In the genomic region with DNA sequence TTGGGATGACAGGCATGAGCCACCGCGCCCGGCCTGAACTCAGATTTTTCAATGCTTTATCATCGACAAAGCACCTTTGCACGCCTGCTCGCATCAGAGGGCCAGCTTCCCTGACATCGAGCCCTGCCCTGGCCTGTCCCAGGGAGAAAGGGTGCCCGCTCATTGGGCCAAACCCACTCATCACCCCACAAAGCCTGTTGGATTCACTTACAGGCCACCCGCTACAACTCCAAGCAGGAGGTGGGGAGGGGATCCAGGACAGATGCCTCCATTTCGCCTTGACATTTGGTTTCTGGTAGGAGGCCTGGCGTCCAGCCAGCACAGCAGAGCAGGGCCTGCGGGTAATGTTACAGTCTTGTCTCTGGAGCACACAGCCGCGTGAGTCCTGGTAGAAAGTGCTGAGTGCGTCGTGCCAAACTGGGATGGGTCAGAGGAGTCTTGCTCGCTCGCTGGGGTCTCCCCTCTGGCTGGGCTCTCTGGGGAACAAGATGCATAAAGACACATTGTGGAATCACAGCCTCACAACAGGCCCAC, we compare ENCODE assay signal across 9 cellular contexts. TPM values are rescaled to one million over a fixed set of nuclear protein-coding genes. Genes with fewer than 3 reads are reported as not detected.
DNase-seq lines count a peak whose midpoint lies in the region; ATAC-seq and TF ChIP-seq lines count a peak whose summit lies in the region.
"Had no signal": no experiment of that assay in that cellular context is flagged by ENCODE, and none has a peak within 500 bp of the region (broad histone marks: within the 10 kb centered on the region; RNA-seq: fewer than 3 reads in every experiment).

No MANE protein-coding gene starts in this region.

- intact Hi-C loops in Right ventricle myocardium superior (cut with DNase I) (no loop called here), testis (cut with DNase I; ENCODE audit: low total_unique reads) (no loop called here)

- H3K9me3 ChIP-seq in SK-N-MC (ENCODE audit: low read depth, low read length), result no peaks in the 10 kb centered on the region
- no peaks in the 10 kb centered on the region for H3K9me3 ChIP-seq in testis

- H3K4me3 ChIP-seq in SK-N-MC (peak overlapping the region; percentile 28; the same call in 1 of the 2 replicates), testis (no peak overlapping the region)

- 59 to 83% methylated on average over 8 to 18 of the region's 18 CpGs for WGBS in testis, 2 donors

- H3K27ac ChIP-seq in SK-N-MC (peak overlapping the region; percentile 57), testis (peak overlapping the region in 1 of 2 donors; percentile 23)

- DNase-seq in NCI-H1436 (lab: John Stamatoyannopoulos, UW), result peak; percentile 69
- no peak for DNase-seq in NCI-H1436 treated with DMSO at 0.1 percent for 48 hours (lab: John Stamatoyannopoulos, UW)
- no peak for DNase-seq in SK-N-MC (ENCODE audit: low read depth, low spot score)
- DNase-seq in Right ventricle myocardium superior, result peak; percentile 93
- DNase-seq in testis, result peak; percentile 92
- DNase-seq in activated gamma-delta T cell treated with Interleukin-2 at 50 U/mL for 16 hours, result no peak
- DNase-seq in DMS114 treated with DMSO at 0.1 percent for 48 hours (lab: John Stamatoyannopoulos, UW; ENCODE audit: unreplicated experiment), result no peak
- DNase-seq: central memory CD4-positive, alpha-beta T cell had no signal

- TF ChIP-seq POLR2A in testis (IDR thresholded peaks at IDR 0.05), result no peak

- H3K4me1 ChIP-seq in testis, result peaks cover 51% of the 10 kb centered on the region

- peak; percentile 48 for ATAC-seq in Right ventricle myocardium superior (ENCODE audit: poor library complexity)
- ATAC-seq in HG03460 (IDR thresholded peaks at IDR 0.05; ENCODE audit: unreplicated experiment), result no peak

- no peak for TF ChIP-seq CTCF in testis (IDR thresholded peaks at IDR 0.05)

- H3K36me3 ChIP-seq in SK-N-MC (ENCODE audit: insufficient read depth, low read length) (no peaks in the 10 kb centered on the region), testis (ENCODE audit: low read depth, missing control alignments) (no peaks in the 10 kb centered on the region)

- no peaks in the 10 kb centered on the region for H3K27me3 ChIP-seq in testis

- no peak overlapping the region for H3K9ac ChIP-seq in SK-N-MC (ENCODE audit: insufficient read length)

RNA-seq across cellular contexts. Expression of gene SMTNL2, which starts 19.8 kb away (rescaled TPM):
- total RNA-seq in Right ventricle myocardium superior (40.4 TPM), testis (1 to 10 TPM; 2.6 to 4.3 TPM)
- 6.9 TPM for polyA plus RNA-seq in testis (ENCODE audit: insufficient read depth, low read depth, low replicate concordance)

RNA-seq across cellular contexts. Expression of gene ALOX15, which starts 37.3 kb away (rescaled TPM):
- not detected for total RNA-seq in Right ventricle myocardium superior
- 1 to 10 TPM; 1.3 to 2.4 TPM for total RNA-seq in testis
- polyA plus RNA-seq in testis (ENCODE audit: insufficient read depth, low read depth, low replicate concordance), result 5.2 TPM

RNA-seq across cellular contexts. Expression of gene GGT6, which starts 43.8 kb away (rescaled TPM):
- total RNA-seq in Right ventricle myocardium superior (not detected), testis (1 to 10 TPM; 3.8 to 5.9 TPM)
- polyA plus RNA-seq in testis (ENCODE audit: insufficient read depth, low read depth, low replicate concordance), result 2.5 TPM

RNA-seq across cellular contexts. Expression of gene MYBBP1A, which starts 49.0 kb away (rescaled TPM):
- total RNA-seq in Right ventricle myocardium superior, result 18.8 TPM
- total RNA-seq in testis, result 10 to 100 TPM; 74.1 to 78.9 TPM
- 32.9 TPM for polyA plus RNA-seq in testis (ENCODE audit: insufficient read depth, low read depth, low replicate concordance)

Comparison
In these comparisons a context has a peak if more than half of its experiments do, and no peak if none do; other contexts are left out.
1. DNase-seq: peak in NCI-H1436 (single experiment), Right ventricle myocardium superior (single experiment) and testis (single experiment); none in NCI-H1436 treated with DMSO at 0.1 percent for 48 hours (single experiment), SK-N-MC (single experiment), activated gamma-delta T cell treated with Interleukin-2 at 50 U/mL for 16 hours (single experiment) and DMS114 treated with DMSO at 0.1 percent for 48 hours (single experiment).